In the genomic region with DNA sequence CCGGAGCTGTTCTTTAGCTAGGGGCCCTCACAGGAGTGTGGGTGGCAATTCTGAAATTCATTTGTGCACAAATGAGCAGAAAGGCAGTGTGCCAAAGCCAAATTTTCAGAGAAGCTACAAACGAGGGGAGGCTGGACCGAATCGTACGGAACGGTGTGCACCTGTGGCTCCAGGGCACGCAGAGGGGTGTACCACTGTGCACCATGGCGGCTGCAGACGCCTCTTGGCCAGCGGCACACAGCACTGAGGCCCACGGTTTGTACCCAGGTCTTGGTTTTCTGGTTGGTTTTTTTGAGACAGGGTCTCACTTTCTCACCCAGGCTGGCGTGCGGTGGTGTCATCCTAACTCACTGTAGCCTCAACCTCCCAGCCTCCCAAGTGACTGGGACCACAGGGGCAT, we compare ENCODE assay signal across 26 cellular contexts. TPM values are rescaled to one million over a fixed set of nuclear protein-coding genes. Genes with fewer than 3 reads are reported as not detected.
"Had no signal": no experiment of that assay in that cellular context is flagged by ENCODE, and none has a peak within 500 bp of the region (broad histone marks: within the 10 kb centered on the region; RNA-seq: fewer than 3 reads in every experiment).

No MANE protein-coding gene starts in this region.

- FAIRE-seq: bronchial epithelial cell, small intestine had no signal

- H3K27me3 ChIP-seq: suprapubic skin, uterus had no signal

- H3K4me1 ChIP-seq: prostate gland had no signal

- DNase-seq: activated B cell treated with CpG ODN at 0.5 μM for 24 hours; activated CD4-positive, alpha-beta memory T cell treated with anti-CD3 and anti-CD28 coated beads for 36 hours; activated CD4-positive, alpha-beta T cell treated with anti-CD3 and anti-CD28 coated beads for 4 hours; activated gamma-delta T cell treated with Interleukin-2 at 50 U/mL for 16 hours; activated T-cell treated with anti-CD3 and anti-CD28 coated beads for 4 hours; cerebellar nuclear complex; cortex of kidney; esophagus squamous epithelium; mesenchymal stem cell; mucosa of descending colon; naive B cell; right cardiac atrium; small intestine; stimulated activated CD4-positive, alpha-beta T cell treated with anti-CD3 and anti-CD28 coated beads, Interleukin-15, amount 100 ng/mL, for 24 hours; stimulated activated CD4-positive, alpha-beta T cell treated with anti-CD3 and anti-CD28 coated beads, Interleukin-2, amount 100 ng/mL, for 48 hours; stimulated activated naive CD8-positive, alpha-beta T cell treated with anti-CD3 and anti-CD28 coated beads, Interleukin-15, amount 100 ng/mL, for 72 hours; T-helper 1 cell; T-helper 9 cell; transverse colon; uterus had no signal

- H3K4me3 ChIP-seq: esophagus squamous epithelium, mucosa of descending colon, prostate gland, suprapubic skin, transverse colon, uterus had no signal

- H3K9me3 ChIP-seq: esophagus squamous epithelium, mucosa of descending colon, prostate gland, suprapubic skin, transverse colon, uterus had no signal

- H3K36me3 ChIP-seq: uterus had no signal

- ATAC-seq: activated naive CD4-positive, alpha-beta T cell treated with anti-CD3 and anti-CD28 coated beads, Interleukin-2, amount 50 U/mL, for 72 hours; mucosa of descending colon; stimulated activated naive CD8-positive, alpha-beta T cell treated with anti-CD3 and anti-CD28 coated beads, Interleukin-15, amount 100 ng/mL, for 72 hours had no signal

- H3K27ac ChIP-seq: esophagus squamous epithelium, prostate gland, suprapubic skin, transverse colon, uterus had no signal

RNA-seq across cellular contexts. Expression of gene DPEP1, which starts 29.1 kb away (rescaled TPM):
- total RNA-seq: activated B cell treated with CpG ODN at 0.5 μM for 24 hours; activated CD4-positive, alpha-beta memory T cell treated with anti-CD3 and anti-CD28 coated beads for 36 hours; activated naive CD4-positive, alpha-beta T cell treated with anti-CD3 and anti-CD28 coated beads, Interleukin-2, amount 50 U/mL, for 72 hours; activated T-helper 1 cell treated with anti-CD3 and anti-CD28 coated beads, Interleukin-12 subunit alpha, Interleukin-12 subunit beta, Interleukin-2, Interleukin-4 antibody, amounts not matched to agents 30 ng/mL and 10 ng/mL and 1 ng/mL, durations not matched to agents 14 hours and 24 hours and 36 hours; osteocyte had no signal
